Comparison of ENCODE assay signal across 24 cellular contexts in genomic region chr6:113248532-113248931, GRCh38.
"Had no signal": no experiment of that assay in that cellular context is flagged by ENCODE, and none has a peak within 500 bp of the region (broad histone marks: within the 10 kb centered on the region; RNA-seq: fewer than 3 reads in every experiment).

No MANE protein-coding gene starts in this region.

- H3K4me3 Mint-ChIP-seq: dendritic cell treated with granulocyte-macrophage colony-stimulating factor and Interleukin-4, amounts not matched to agents 40 ng/mL and 50 ng/mL, for 4 days; effector memory CD8-positive, alpha-beta T cell; endodermal cell had no signal

- H3K27ac Mint-ChIP-seq: dendritic cell treated with granulocyte-macrophage colony-stimulating factor and Interleukin-4, amounts not matched to agents 40 ng/mL and 50 ng/mL, for 4 days; effector memory CD8-positive, alpha-beta T cell; endodermal cell had no signal

- H3K4me1 ChIP-seq: colonic mucosa, esophagus muscularis mucosa, esophagus squamous epithelium, foreskin keratinocyte, gastrocnemius medialis, gastroesophageal sphincter, heart left ventricle had no signal

- H3K27me3 ChIP-seq: colonic mucosa, dorsolateral prefrontal cortex, esophagus muscularis mucosa, esophagus squamous epithelium, foreskin keratinocyte, gastrocnemius medialis, gastroesophageal sphincter, heart left ventricle had no signal

- H3K36me3 ChIP-seq: colonic mucosa, esophagus muscularis mucosa, esophagus squamous epithelium, gastrocnemius medialis, gastroesophageal sphincter, heart left ventricle had no signal

- H3K9me3 ChIP-seq: colonic mucosa, esophagus squamous epithelium, gastrocnemius medialis, gastroesophageal sphincter had no signal

- H3K4me3 ChIP-seq: colonic mucosa, coronary artery, dorsolateral prefrontal cortex, esophagus muscularis mucosa, esophagus squamous epithelium, gastrocnemius medialis, gastroesophageal sphincter, heart left ventricle had no signal

- H3K27ac ChIP-seq: colonic mucosa, coronary artery, dorsolateral prefrontal cortex, epithelial cell of prostate, esophagus muscularis mucosa, esophagus squamous epithelium, foreskin keratinocyte, gastrocnemius medialis, gastroesophageal sphincter, heart left ventricle had no signal

- ATAC-seq: effector memory CD8-positive, alpha-beta T cell; esophagus mucosa; foreskin keratinocyte; gastrocnemius medialis; gastroesophageal sphincter; heart left ventricle had no signal

- DNase-seq: colonic mucosa; cortex of kidney; dermis blood vessel endothelial cell; dorsolateral prefrontal cortex; effector CD4-positive, alpha-beta T cell; effector CD8-positive, alpha-beta T cell; effector memory CD4-positive, alpha-beta T cell; effector memory CD8-positive, alpha-beta T cell; endodermal cell; erythroblast; esophagus squamous epithelium; foreskin fibroblast; foreskin keratinocyte; foreskin melanocyte; gastrocnemius medialis; glutamatergic neuron; head of caudate nucleus had no signal

- H3K4me1 Mint-ChIP-seq: endodermal cell had no signal

- H3K27me3 Mint-ChIP-seq: dendritic cell treated with granulocyte-macrophage colony-stimulating factor and Interleukin-4, amounts not matched to agents 40 ng/mL and 50 ng/mL, for 4 days; effector memory CD8-positive, alpha-beta T cell had no signal
